In genomic region chr10:34740321-34740720, GRCh38 we compare ENCODE assay signal across 12 cellular contexts.
A peak's percentile ranks its signal among the peaks of the same experiment; 100 is the strongest.
DNase-seq lines count a peak whose midpoint lies in the region; ATAC-seq and TF ChIP-seq lines count a peak whose summit lies in the region.
"Had no signal": no experiment of that assay in that cellular context is flagged by ENCODE, and none has a peak within 500 bp of the region (broad histone marks: within the 10 kb centered on the region; RNA-seq: fewer than 3 reads in every experiment).

No MANE protein-coding gene starts in this region.

- CTCF ChIA-PET in CD4-positive, alpha-beta T cell (lab: Charles Lee): interaction anchor here (0.6 kb wide), 2 partner anchors 10 to 33 kb away, joined by 3 read pairs; no protein-coding TSS in a partner anchor
- CTCF ChIA-PET in activated CD8-positive, alpha-beta T cell treated with anti-CD3 and anti-CD28 coated beads for 36 hours (lab: Charles Lee): no interaction called here

- H3K27me3 Mint-ChIP-seq in CD4-positive, alpha-beta T cell: peaks cover 13% of the 10 kb centered on the region
- H3K27me3 Mint-ChIP-seq in activated CD8-positive, alpha-beta T cell treated with anti-CD3 and anti-CD28 coated beads for 36 hours: peaks cover 12% of the 10 kb centered on the region
- peaks cover 57% of the 10 kb centered on the region for H3K27me3 Mint-ChIP-seq in T-helper 17 cell

- no peaks in the 10 kb centered on the region for H3K9me3 ChIP-seq in HUES48 (ENCODE audit: control insufficient read depth, insufficient read depth, low read length)
- H3K9me3 ChIP-seq in adrenal gland (replicated peaks in 1 of 3): no peaks in the 10 kb centered on the region
- no peaks in the 10 kb centered on the region for H3K9me3 ChIP-seq in iPS-15b (ENCODE audit: control insufficient read depth, insufficient read depth, low read length)
- no peaks in the 10 kb centered on the region for H3K9me3 ChIP-seq in skeletal muscle tissue (ENCODE audit: control insufficient read depth in 3 of 3, low read length in 3 of 3)
- no peaks in the 10 kb centered on the region for H3K9me3 ChIP-seq in CD4-positive, alpha-beta T cell (ENCODE audit: control insufficient read depth, low read length)
- H3K9me3 ChIP-seq in T-helper 17 cell (ENCODE audit: control insufficient read depth, low read length, poor library complexity, severe bottlenecking): no peaks in the 10 kb centered on the region

- H3K27ac Mint-ChIP-seq in CD4-positive, alpha-beta T cell: no peak overlapping the region
- no peak overlapping the region for H3K27ac Mint-ChIP-seq in activated CD8-positive, alpha-beta T cell treated with anti-CD3 and anti-CD28 coated beads for 36 hours
- H3K27ac Mint-ChIP-seq in T-helper 17 cell: no peak overlapping the region
- H3K27ac Mint-ChIP-seq: activated CD4-positive, alpha-beta T cell treated with anti-CD3 and anti-CD28 coated beads for 36 hours; activated naive CD8-positive, alpha-beta T cell treated with anti-CD3 and anti-CD28 coated beads, Interleukin-2, amount 10 ng/mL, durations not matched to agents 7 days and 5 days; natural killer cell had no signal

- POLR2A ChIA-PET in CD4-positive, alpha-beta T cell (lab: Charles Lee): no interaction called here
- POLR2A ChIA-PET in activated CD8-positive, alpha-beta T cell treated with anti-CD3 and anti-CD28 coated beads for 36 hours (lab: Charles Lee): no interaction called here

- peaks cover 4% of the 10 kb centered on the region for H3K4me1 Mint-ChIP-seq in CD4-positive, alpha-beta T cell (ENCODE audit: low read depth)
- H3K4me1 Mint-ChIP-seq in activated CD8-positive, alpha-beta T cell treated with anti-CD3 and anti-CD28 coated beads for 36 hours (ENCODE audit: low read depth): no peaks in the 10 kb centered on the region
- peaks cover 2% of the 10 kb centered on the region for H3K4me1 Mint-ChIP-seq in T-helper 17 cell
- H3K4me1 Mint-ChIP-seq: natural killer cell had no signal

- H3K9me3 Mint-ChIP-seq in CD4-positive, alpha-beta T cell: no peaks in the 10 kb centered on the region
- H3K9me3 Mint-ChIP-seq in activated CD8-positive, alpha-beta T cell treated with anti-CD3 and anti-CD28 coated beads for 36 hours: no peaks in the 10 kb centered on the region
- H3K9me3 Mint-ChIP-seq: activated naive CD8-positive, alpha-beta T cell treated with anti-CD3 and anti-CD28 coated beads, Interleukin-2, amount 10 ng/mL, durations not matched to agents 7 days and 5 days; natural killer cell had no signal

- H3K4me3 ChIP-seq in HUES48 (ENCODE audit: low read depth, low read length) (0 out of 2 replicates have a peak overlapping the region, but pooled peaks have one; percentile 15), adrenal gland (peak overlapping the region in 1 of 4 donors; percentile 11), iPS-15b (ENCODE audit: low read depth, low read length) (peak overlapping the region; percentile 15), skeletal muscle tissue (ENCODE audit: low read length in 3 of 3) (peak overlapping the region; percentile 46 to 57 (median 49))
- H3K4me3 ChIP-seq: K562 had no signal

- no peaks in the 10 kb centered on the region for H3K27me3 ChIP-seq in HUES48 (ENCODE audit: control insufficient read depth, insufficient read depth, low read length)
- H3K27me3 ChIP-seq in adrenal gland: no peaks in the 10 kb centered on the region
- no peaks in the 10 kb centered on the region for H3K27me3 ChIP-seq in iPS-15b (ENCODE audit: control insufficient read depth, insufficient read depth, low read length)
- H3K27me3 ChIP-seq in skeletal muscle tissue (ENCODE audit: control insufficient read depth in 3 of 3, insufficient read depth in 3 of 3, low read length in 3 of 3): no peaks in the 10 kb centered on the region
- peaks cover 10% of the 10 kb centered on the region for H3K27me3 ChIP-seq in CD4-positive, alpha-beta T cell (ENCODE audit: control insufficient read depth, insufficient read depth, low read length)

- TF ChIP-seq CTCF in adrenal gland (IDR thresholded peaks at IDR 0.05): no peak
- no peak for TF ChIP-seq CTCF in CD4-positive, alpha-beta T cell (IDR thresholded peaks at IDR 0.05)
- TF ChIP-seq CTCF in activated CD8-positive, alpha-beta T cell treated with anti-CD3 and anti-CD28 coated beads for 36 hours (IDR thresholded peaks at IDR 0.05): no peak

- no peak for DNase-seq in adrenal gland
- no peak for DNase-seq in CD4-positive, alpha-beta T cell
- DNase-seq in activated CD8-positive, alpha-beta T cell treated with anti-CD3 and anti-CD28 coated beads for 36 hours: no peak
- no peak for DNase-seq in T-helper 17 cell
- no peak for DNase-seq in NCI-H2227 (lab: John Stamatoyannopoulos, UW; ENCODE audit: unreplicated experiment)
- DNase-seq: activated CD4-positive, alpha-beta T cell treated with anti-CD3 and anti-CD28 coated beads for 36 hours; activated naive CD8-positive, alpha-beta T cell treated with anti-CD3 and anti-CD28 coated beads, Interleukin-2, amount 10 ng/mL, durations not matched to agents 7 days and 5 days; natural killer cell had no signal

- no peak for TF ChIP-seq POLR2A in adrenal gland (IDR thresholded peaks at IDR 0.05)

- WGBS in adrenal gland, 4 donors: 47 to 62% (median 56%) methylated on average over 5 of the region's 5 CpGs

- H3K4me1 ChIP-seq in HUES48 (ENCODE audit: control insufficient read depth, insufficient read depth, low read length) (peaks cover 44% of the 10 kb centered on the region), adrenal gland (replicated peaks in 1 of 2) (peaks cover 14 to 30% of the 10 kb centered on the region in 2 donors), iPS-15b (ENCODE audit: control insufficient read depth, insufficient read depth, low read length) (peaks cover 33% of the 10 kb centered on the region), skeletal muscle tissue (ENCODE audit: control insufficient read depth in 3 of 3, insufficient read depth in 3 of 3, low read length in 3 of 3) (peaks cover 25 to 31% (median 29%) of the 10 kb centered on the region in 3 donors)

- H3K27ac ChIP-seq in HUES48 (ENCODE audit: low read depth, low read length): peak overlapping the region; percentile 76
- H3K27ac ChIP-seq in adrenal gland: peak overlapping the region in 4 of 5 donors; percentile 30 to 68 (median 48)
- H3K27ac ChIP-seq in skeletal muscle tissue (ENCODE audit: low read depth, low read length): no peak overlapping the region
- H3K27ac ChIP-seq in CD4-positive, alpha-beta T cell (ENCODE audit: low read depth, low read length): no peak overlapping the region

- intact Hi-C loops in adrenal gland (cut with DNase I): no loop called here
- intact Hi-C loops in CD4-positive, alpha-beta T cell (cut with DNase I, micrococcal nuclease): no loop called here
- intact Hi-C loops in activated CD8-positive, alpha-beta T cell treated with anti-CD3 and anti-CD28 coated beads for 36 hours (cut with micrococcal nuclease): no loop called here

- H3K36me3 ChIP-seq in HUES48 (ENCODE audit: control insufficient read depth, insufficient read depth, low read length): no peaks in the 10 kb centered on the region
- H3K36me3 ChIP-seq in adrenal gland (replicated peaks in 1 of 2): no peaks in the 10 kb centered on the region
- no peaks in the 10 kb centered on the region for H3K36me3 ChIP-seq in iPS-15b (ENCODE audit: control insufficient read depth, insufficient read depth, low read length)
- H3K36me3 ChIP-seq in skeletal muscle tissue (ENCODE audit: control insufficient read depth in 3 of 3, insufficient read depth in 3 of 3, low read length in 3 of 3): no peaks in the 10 kb centered on the region

- no peaks in the 10 kb centered on the region for H3K36me3 Mint-ChIP-seq in CD4-positive, alpha-beta T cell (ENCODE audit: low read depth)
- no peaks in the 10 kb centered on the region for H3K36me3 Mint-ChIP-seq in activated CD8-positive, alpha-beta T cell treated with anti-CD3 and anti-CD28 coated beads for 36 hours (ENCODE audit: low read depth)
- H3K36me3 Mint-ChIP-seq in T-helper 17 cell (ENCODE audit: low read depth): peaks cover 4% of the 10 kb centered on the region
- H3K36me3 Mint-ChIP-seq: activated naive CD8-positive, alpha-beta T cell treated with anti-CD3 and anti-CD28 coated beads, Interleukin-2, amount 10 ng/mL, durations not matched to agents 7 days and 5 days; natural killer cell had no signal

- ATAC-seq in CD4-positive, alpha-beta T cell (ENCODE audit: poor library complexity): no peak
- no peak for ATAC-seq in activated CD8-positive, alpha-beta T cell treated with anti-CD3 and anti-CD28 coated beads for 36 hours
- no peak for ATAC-seq in T-helper 17 cell
- ATAC-seq: activated CD4-positive, alpha-beta T cell treated with anti-CD3 and anti-CD28 coated beads for 36 hours; natural killer cell had no signal

- H3K9ac ChIP-seq in HUES48 (ENCODE audit: low read depth, low read length) (no peak overlapping the region), iPS-15b (ENCODE audit: low read depth, low read length) (no peak overlapping the region), skeletal muscle tissue (ENCODE audit: low read depth in 1 of 3, low read length in 3 of 3) (peak overlapping the region in 2 of 3 donors; percentile 29 to 63)

- H3K4me3 Mint-ChIP-seq in CD4-positive, alpha-beta T cell: no peak overlapping the region
- no peak overlapping the region for H3K4me3 Mint-ChIP-seq in activated CD8-positive, alpha-beta T cell treated with anti-CD3 and anti-CD28 coated beads for 36 hours
- no peak overlapping the region for H3K4me3 Mint-ChIP-seq in T-helper 17 cell
- H3K4me3 Mint-ChIP-seq: activated CD4-positive, alpha-beta T cell treated with anti-CD3 and anti-CD28 coated beads for 36 hours; activated naive CD8-positive, alpha-beta T cell treated with anti-CD3 and anti-CD28 coated beads, Interleukin-2, amount 10 ng/mL, durations not matched to agents 7 days and 5 days; natural killer cell had no signal

Comparison
In these comparisons a context has a peak if more than half of its experiments do, and no peak if none do; other contexts are left out.
1. H3K27ac ChIP-seq: peak in HUES48 (single experiment) and adrenal gland (4 of 5); none in skeletal muscle tissue (single experiment) and CD4-positive, alpha-beta T cell (single experiment).
2. H3K9ac ChIP-seq: peak in skeletal muscle tissue (2 of 3); none in HUES48 (single experiment) and iPS-15b (single experiment).